8 cellular contexts compared by ENCODE assay signal in genomic region chr10:110556993-110557601, GRCh38. TPM values are rescaled to one million over a fixed set of nuclear protein-coding genes. Genes with fewer than 3 reads are reported as not detected.
DNase-seq lines count a peak whose midpoint lies in the region; ATAC-seq and TF ChIP-seq lines count a peak whose summit lies in the region.

No MANE protein-coding gene starts in this region.

- H3K27me3 ChIP-seq in PC-3 (ENCODE audit: low read length): no peaks in the 10 kb centered on the region

- H3K4me3 ChIP-seq in PC-3 (ENCODE audit: low read length): no peak overlapping the region
- H3K4me3 ChIP-seq in foreskin fibroblast (ENCODE audit: low read depth in 1 of 2, low read length in 2 of 2): no peak overlapping the region

- no peaks in the 10 kb centered on the region for H3K9me2 ChIP-seq in PC-3 (replicated peaks; ENCODE audit: low read length)

- BruUV-seq in PC-3 (replicated peaks; lab: Mats Ljungman, UMichigan): no TSS peak

- H4K20me1 ChIP-seq in PC-3 (ENCODE audit: low read length): no peaks in the 10 kb centered on the region

- H3K4me1 ChIP-seq in PC-3 (ENCODE audit: insufficient read depth, low read length): no peaks in the 10 kb centered on the region

- DNase-seq in PC-3 (peak; percentile 51), activated T-helper 1 cell treated with Interleukin-2 at 50 U/mL for 16 hours (ENCODE audit: low read depth) (peak; percentile 31), foreskin fibroblast (peak; percentile 44 to 68), sciatic nerve (ENCODE audit: low spot score) (no peak), T1000 (lab: John Stamatoyannopoulos, UW) (no peak)

- ATAC-seq in HG02678 (IDR thresholded peaks at IDR 0.05; ENCODE audit: unreplicated experiment): peak; percentile 79
- peak; percentile 46 for ATAC-seq in PC-3
- ATAC-seq in sciatic nerve: peak; percentile 62
- no peak for ATAC-seq in GM19397 (IDR thresholded peaks at IDR 0.05; ENCODE audit: unreplicated experiment)

- no peaks in the 10 kb centered on the region for H3F3A ChIP-seq in PC-3 (ENCODE audit: low read length, unreplicated experiment)

- no peak overlapping the region for H3K27ac ChIP-seq in PC-3 (ENCODE audit: low read length)

- H3K79me2 ChIP-seq in PC-3 (ENCODE audit: low read length): no peaks in the 10 kb centered on the region

- CTCF ChIA-PET in PC-3 (lab: Charles Lee): interaction anchor here (0.6 kb wide), 1 partner anchor 1389 kb away, joined by 3 read pairs; no protein-coding TSS in a partner anchor

- intact Hi-C loops in PC-3 (cut with micrococcal nuclease) (no loop called here), sciatic nerve (cut with DNase I) (no loop called here)

- no peaks in the 10 kb centered on the region for H3K36me3 ChIP-seq in PC-3 (ENCODE audit: low read depth, low read length)

- H3K9ac ChIP-seq in PC-3 (ENCODE audit: low read length): no peak overlapping the region

- TF ChIP-seq CTCF in GM12873 (IDR thresholded peaks at IDR 0.05; ENCODE audit: insufficient read depth, low read depth, low read length, missing control alignments): peak; percentile 79
- peak; percentile 73 for TF ChIP-seq CTCF in PC-3 (conservative IDR thresholded peaks at IDR 0.05; ENCODE audit: low read depth, low read length)
- peak; percentile 49 for TF ChIP-seq CTCF in foreskin fibroblast (IDR thresholded peaks at IDR 0.05; ENCODE audit: low read depth, low read length)

- H2AFZ ChIP-seq in PC-3 (ENCODE audit: low read length): 0 out of 2 replicates have a peak overlapping the region, but pooled peaks have one; percentile 37

- no peaks in the 10 kb centered on the region for H3K9me3 ChIP-seq in PC-3 (ENCODE audit: low read length)

- POLR2A ChIA-PET in PC-3 (lab: Charles Lee; ENCODE audit: unreplicated experiment): no interaction called here

- H3K4me2 ChIP-seq in PC-3 (ENCODE audit: low read length): no peak overlapping the region

RNA-seq across cellular contexts. Expression of gene SMC3, which starts 10.4 kb away (rescaled TPM):
- total RNA-seq in PC-3 (2014; rRNA removed) (18.4 and 20.3 TPM in 2 replicates), sciatic nerve (48.6 TPM)

RNA-seq across cellular contexts. Expression of gene DUSP5, which starts 59.4 kb away (rescaled TPM):
- 205 and 206 TPM in 2 replicates for total RNA-seq in PC-3 (2014; rRNA removed)
- 53.5 TPM for total RNA-seq in sciatic nerve

Comparison
In these comparisons a context has a peak if more than half of its experiments do, and no peak if none do; other contexts are left out.
1. DNase-seq: peak in PC-3 (single experiment), activated T-helper 1 cell treated with Interleukin-2 at 50 U/mL for 16 hours (single experiment) and foreskin fibroblast (2 of 2); none in sciatic nerve (single experiment) and T1000 (single experiment).
2. Peak in every context shown above with its lines, with median percentiles within 50 percentile points of each other: CTCF ChIP-seq.